ENCODE assay signal across 8 cellular contexts in the genomic region with DNA sequence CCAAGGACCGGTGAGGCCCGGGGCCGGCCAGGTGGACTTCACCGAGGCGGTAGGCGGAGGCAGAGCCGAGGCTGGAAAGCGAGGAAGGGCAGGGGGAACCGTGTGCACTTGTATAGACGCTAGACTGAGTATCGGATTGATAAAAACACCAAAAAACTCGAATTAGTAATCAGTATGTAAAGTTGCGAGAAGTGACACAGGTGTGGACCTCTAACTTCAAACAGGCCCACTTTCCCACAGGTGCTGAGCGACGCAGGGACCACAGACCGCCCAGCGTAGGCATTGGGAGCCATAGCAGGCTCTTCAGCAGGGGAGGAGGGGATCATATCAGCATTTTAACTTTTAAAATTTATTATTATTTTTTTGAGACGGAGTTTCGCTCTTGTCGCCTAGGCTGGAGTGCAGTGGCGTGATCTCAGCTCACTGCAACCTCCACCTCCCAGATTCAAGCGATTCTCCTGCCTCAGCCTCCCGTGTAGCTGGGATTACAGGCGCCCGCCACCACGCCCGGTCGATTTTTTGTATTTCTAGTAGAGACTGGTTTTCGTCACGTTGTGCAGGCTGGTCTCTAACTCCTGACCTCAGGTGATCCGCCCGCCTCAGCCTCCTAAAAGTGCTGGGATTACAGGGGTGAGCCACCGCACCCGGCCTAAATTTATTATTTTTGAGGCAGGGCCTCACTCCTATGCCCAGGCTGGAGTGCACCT. TPM values are rescaled to one million over a fixed set of nuclear protein-coding genes. Genes with fewer than 3 reads are reported as not detected.
DNase-seq lines count a peak whose midpoint lies in the region; ATAC-seq and TF ChIP-seq lines count a peak whose summit lies in the region.

No MANE protein-coding gene starts in this region.

- H3K4me1 Mint-ChIP-seq in CD14-positive monocyte (peaks cover 18% of the 10 kb centered on the region), neural crest cell (peaks cover 38% of the 10 kb centered on the region)

- H3K4me3 Mint-ChIP-seq in CD14-positive monocyte (peak overlapping the region; percentile 72 to 79), neural crest cell (peak overlapping the region; percentile 27)

- no peak for ATAC-seq in HG02678 (IDR thresholded peaks at IDR 0.05; ENCODE audit: unreplicated experiment)

- H3K27me3 Mint-ChIP-seq in CD14-positive monocyte (ENCODE audit: low read depth in 3 of 3) (peaks cover 0 to 2% (median 0%) of the 10 kb centered on the region in 3 donors), neural crest cell (ENCODE audit: low read depth) (peaks cover 10% of the 10 kb centered on the region)

- peaks cover 17 to 29% of the 10 kb centered on the region in 2 donors for H3K36me3 Mint-ChIP-seq in CD14-positive monocyte
- no peaks in the 10 kb centered on the region for H3K36me3 Mint-ChIP-seq in neural crest cell (ENCODE audit: low read depth)

- DNase-seq in CD14-positive monocyte (ENCODE audit: low spot score) (no peak), dorsolateral prefrontal cortex (no peak), neural crest cell (ENCODE audit: low read depth, low spot score) (no peak), GM13977 (ENCODE audit: low spot score) (no peak), RPMI8226 (no peak), head of caudate nucleus (no peak)

- intact Hi-C loops in CD14-positive monocyte (cut with micrococcal nuclease) = loop anchor here (2.0 to 10.0 kb wide), 6 partner anchors 70 to 520 kb away; a partner anchor contains a TSS
- intact Hi-C loops in dorsolateral prefrontal cortex (cut with DNase I) = loop anchor here (2.0 to 10.0 kb wide), 2 partner anchors 74 to 190 kb away; a partner anchor contains a TSS
- intact Hi-C loops in head of caudate nucleus (cut with DNase I) = no loop called here

- H3K27me3 ChIP-seq in dorsolateral prefrontal cortex = no peaks in the 10 kb centered on the region

- TF ChIP-seq CTCF in CD14-positive monocyte (IDR thresholded peaks at IDR 0.05) (no peak), dorsolateral prefrontal cortex (IDR thresholded peaks at IDR 0.05 in 54 of 56, conservative IDR thresholded peaks at IDR 0.05 in 2 of 56; ENCODE audit: low read depth in 1 of 56, partially characterized antibody in 56 of 56) (peak in 1 of 56 donors; percentile 6), neural crest cell (conservative IDR thresholded peaks at IDR 0.05) (no peak), GM13977 (IDR thresholded peaks at IDR 0.05; ENCODE audit: extremely low read depth, insufficient read depth, missing control alignments) (no peak)

- H3K9me3 Mint-ChIP-seq in CD14-positive monocyte = peaks cover 0 to 3% (median 0%) of the 10 kb centered on the region in 7 donors
- no peaks in the 10 kb centered on the region for H3K9me3 Mint-ChIP-seq in neural crest cell

- no peaks in the 10 kb centered on the region for H3K9me3 ChIP-seq in KOPT-K1 (ENCODE audit: insufficient read depth, low read length, poor library complexity, severe bottlenecking)

- H3K27ac Mint-ChIP-seq in CD14-positive monocyte (peak overlapping the region in 4 of 7 donors; percentile 30 to 69 (median 50)), neural crest cell (ENCODE audit: unreplicated experiment) (no peak overlapping the region)

- peaks cover 23% of the 10 kb centered on the region; the same call in 1 of the 2 replicates for H3K36me3 ChIP-seq in KOPT-K1 (ENCODE audit: insufficient read depth, low read length)

- peak overlapping the region; percentile 69 to 100 (median 94) for H3K4me3 ChIP-seq in dorsolateral prefrontal cortex

- in situ Hi-C loops in GM13977 (cut with MboI; ENCODE audit: low pct_unique_long_range_greater_than_20kb, low sequenced_read_pairs, unreplicated experiment) = no loop called here

- peak overlapping the region; percentile 68 for H3K27ac ChIP-seq in KOPT-K1 (ENCODE audit: low read depth, low read length, poor library complexity, severe bottlenecking)
- H3K27ac ChIP-seq in dorsolateral prefrontal cortex = peak overlapping the region in 52 of 59 donors; percentile 4 to 94 (median 80)

RNA-seq across cellular contexts. Expression of a gene that starts 0.6 kb away (rescaled TPM):
- polyA plus RNA-seq in CD14-positive monocyte = 1 to 10 TPM; 3.1 to 4.3 TPM
- total RNA-seq in dorsolateral prefrontal cortex = 10 to 100 TPM in 11 of 120 experiments, 1 to 10 TPM in 109; 3.0 to 14.3 (median 7.2) TPM
- 0.89 and 1.7 TPM in 2 replicates for total RNA-seq in neural crest cell

RNA-seq across cellular contexts. Expression of a gene that starts 1.6 kb away (rescaled TPM):
- 100 to 1,000 TPM; 396 to 552 TPM for polyA plus RNA-seq in CD14-positive monocyte
- total RNA-seq in dorsolateral prefrontal cortex = 100 to 1,000 TPM in 119 of 120 experiments, 10 to 100 TPM in 1; 98.5 to 237 (median 172) TPM
- 230 and 239 TPM in 2 replicates for total RNA-seq in neural crest cell

RNA-seq across cellular contexts. Expression of a gene that starts 8.8 kb away (rescaled TPM):
- under 1 TPM; 0.34 to 0.72 TPM for polyA plus RNA-seq in CD14-positive monocyte
- total RNA-seq in dorsolateral prefrontal cortex = 10 to 100 TPM in 113 of 120 experiments, 1 to 10 TPM in 7; 7.5 to 55.0 (median 19.2) TPM
- 1.6 and 2.6 TPM in 2 replicates for total RNA-seq in neural crest cell

RNA-seq across cellular contexts. Expression of a gene that starts 34.9 kb away (rescaled TPM):
- not detected for polyA plus RNA-seq in CD14-positive monocyte
- total RNA-seq in dorsolateral prefrontal cortex (1 to 10 TPM in 3 of 120 experiments, under 1 TPM in 28, not detected in 89; 0.24 to 2.4 (median 0.49) TPM), neural crest cell (not detected in 2 replicates)

RNA-seq across cellular contexts. Expression of a gene that starts 54.0 kb away (rescaled TPM):
- not detected for polyA plus RNA-seq in CD14-positive monocyte
- 1 to 10 TPM in 15 of 120 experiments, under 1 TPM in 29, not detected in 76; 0.19 to 2.2 (median 0.63) TPM for total RNA-seq in dorsolateral prefrontal cortex
- not detected in 2 replicates for total RNA-seq in neural crest cell
